1 cellular context compared by ENCODE assay signal in genomic region chr22:38698407-38699094, GRCh38.
TF ChIP-seq lines count a peak whose summit lies in the region.

No MANE protein-coding gene starts in this region.

TF ChIP-seq in HEK293, 187 proteins besides CTCF, POLR2A, EP300 and RAD21:
- TF ChIP-seq, protein P1, sequence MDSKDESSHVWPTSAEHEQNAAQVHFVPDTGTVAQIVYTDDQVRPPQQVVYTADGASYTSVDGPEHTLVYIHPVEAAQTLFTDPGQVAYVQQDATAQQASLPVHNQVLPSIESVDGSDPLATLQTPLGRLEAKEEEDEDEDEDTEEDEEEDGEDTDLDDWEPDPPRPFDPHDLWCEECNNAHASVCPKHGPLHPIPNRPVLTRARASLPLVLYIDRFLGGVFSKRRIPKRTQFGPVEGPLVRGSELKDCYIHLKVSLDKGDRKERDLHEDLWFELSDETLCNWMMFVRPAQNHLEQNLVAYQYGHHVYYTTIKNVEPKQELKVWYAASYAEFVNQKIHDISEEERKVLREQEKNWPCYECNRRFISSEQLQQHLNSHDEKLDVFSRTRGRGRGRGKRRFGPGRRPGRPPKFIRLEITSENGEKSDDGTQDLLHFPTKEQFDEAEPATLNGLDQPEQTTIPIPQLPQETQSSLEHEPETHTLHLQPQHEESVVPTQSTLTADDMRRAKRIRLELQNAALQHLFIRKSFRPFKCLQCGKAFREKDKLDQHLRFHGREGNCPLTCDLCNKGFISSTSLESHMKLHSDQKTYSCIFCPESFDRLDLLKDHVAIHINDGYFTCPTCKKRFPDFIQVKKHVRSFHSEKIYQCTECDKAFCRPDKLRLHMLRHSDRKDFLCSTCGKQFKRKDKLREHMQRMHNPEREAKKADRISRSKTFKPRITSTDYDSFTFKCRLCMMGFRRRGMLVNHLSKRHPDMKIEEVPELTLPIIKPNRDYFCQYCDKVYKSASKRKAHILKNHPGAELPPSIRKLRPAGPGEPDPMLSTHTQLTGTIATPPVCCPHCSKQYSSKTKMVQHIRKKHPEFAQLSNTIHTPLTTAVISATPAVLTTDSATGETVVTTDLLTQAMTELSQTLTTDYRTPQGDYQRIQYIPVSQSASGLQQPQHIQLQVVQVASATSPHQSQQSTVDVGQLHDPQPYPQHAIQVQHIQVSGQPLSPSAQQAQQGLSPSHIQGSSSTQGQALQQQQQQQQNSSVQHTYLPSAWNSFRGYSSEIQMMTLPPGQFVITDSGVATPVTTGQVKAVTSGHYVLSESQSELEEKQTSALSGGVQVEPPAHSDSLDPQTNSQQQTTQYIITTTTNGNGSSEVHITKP (tag by site-specific recombination; IDR thresholded peaks at IDR 0.05): peak; percentile 51
- peak; percentile 59; the same call in 1 of the 2 replicates for TF ChIP-seq ZNF660 (tag by site-specific recombination; IDR thresholded peaks at IDR 0.05)
- TF ChIP-seq ZNF311 (tag by site-specific recombination; IDR thresholded peaks at IDR 0.05; ENCODE audit: borderline replicate concordance): no peak
